1 cellular context compared by ENCODE assay signal in genomic region chr2:177147093-177147694, GRCh38.
TF ChIP-seq lines count a peak whose summit lies in the region.

No MANE protein-coding gene starts in this region.

TF ChIP-seq in liver, 16 proteins besides CTCF, POLR2A, EP300 and RAD21 (continued from another document):
- no peak for TF ChIP-seq REST (IDR thresholded peaks at IDR 0.05)
